Comparison of ENCODE assay signal across 14 cellular contexts in genomic region chr7:115066050-115066449, GRCh38.
A peak's percentile ranks its signal among the peaks of the same experiment; 100 is the strongest.
DNase-seq lines count a peak whose midpoint lies in the region; ATAC-seq, FAIRE-seq and TF ChIP-seq lines count a peak whose summit lies in the region.
"Had no signal": no experiment of that assay in that cellular context is flagged by ENCODE, and none has a peak within 500 bp of the region (broad histone marks: within the 10 kb centered on the region; RNA-seq: fewer than 3 reads in every experiment).

No MANE protein-coding gene starts in this region.

- TF ChIP-seq POLR2A in GM12892 (IDR thresholded peaks at IDR 0.05; ENCODE audit: low read depth, low read length) = no peak

- H3K27ac Mint-ChIP-seq in stimulated activated naive CD8-positive, alpha-beta T cell treated with anti-CD3 and anti-CD28 coated beads, Interleukin-15, amount 100 ng/mL, for 72 hours = no peak overlapping the region
- H3K27ac Mint-ChIP-seq: activated CD8-positive, alpha-beta T cell treated with anti-CD3 and anti-CD28 coated beads, Interleukin-2, amount 10 ng/mL, durations not matched to agents 7 days and 5 days; activated naive CD4-positive, alpha-beta T cell treated with anti-CD3 and anti-CD28 coated beads, Interleukin-2, amount 50 U/mL, for 24 hours; nephron had no signal

- intact Hi-C loops in left colon (cut with DNase I, micrococcal nuclease) = no loop called here

- H3K27me3 ChIP-seq in SJCRH30 = no peaks in the 10 kb centered on the region

- no peaks in the 10 kb centered on the region for H3K9me3 Mint-ChIP-seq in stimulated activated naive CD8-positive, alpha-beta T cell treated with anti-CD3 and anti-CD28 coated beads, Interleukin-15, amount 100 ng/mL, for 72 hours
- H3K9me3 Mint-ChIP-seq: activated naive CD4-positive, alpha-beta T cell treated with anti-CD3 and anti-CD28 coated beads, Interleukin-2, amount 50 U/mL, for 24 hours; nephron had no signal

- H3K4me1 ChIP-seq in SJCRH30 = peaks cover 23% of the 10 kb centered on the region

- no peaks in the 10 kb centered on the region for H3K27me3 Mint-ChIP-seq in stimulated activated naive CD8-positive, alpha-beta T cell treated with anti-CD3 and anti-CD28 coated beads, Interleukin-15, amount 100 ng/mL, for 72 hours
- H3K27me3 Mint-ChIP-seq: activated naive CD4-positive, alpha-beta T cell treated with anti-CD3 and anti-CD28 coated beads, Interleukin-2, amount 50 U/mL, for 24 hours had no signal

- no peaks in the 10 kb centered on the region for H3K36me3 ChIP-seq in SJCRH30

- DNase-seq in GM12892 (ENCODE audit: insufficient read length) (no peak), SJCRH30 (peak; percentile 62 to 73), G401 (ENCODE audit: low spot score) (no peak), hypothalamus (lab: John Stamatoyannopoulos, UW) (no peak), left colon (no peak)
- no peak for DNase-seq in stimulated activated naive CD8-positive, alpha-beta T cell treated with anti-CD3 and anti-CD28 coated beads, Interleukin-15, amount 100 ng/mL, for 72 hours
- DNase-seq: activated CD8-positive, alpha-beta T cell treated with anti-CD3 and anti-CD28 coated beads, Interleukin-2, amount 10 ng/mL, durations not matched to agents 7 days and 5 days; Karpas-422 had no signal

- H3K9me3 ChIP-seq in SJCRH30 (replicated peaks) = no peaks in the 10 kb centered on the region

- peak; percentile 86 for ATAC-seq in GM21381 (IDR thresholded peaks at IDR 0.05; ENCODE audit: unreplicated experiment)
- peak; percentile 67 for ATAC-seq in HG03045 (IDR thresholded peaks at IDR 0.05; ENCODE audit: unreplicated experiment)
- ATAC-seq in stimulated activated naive CD8-positive, alpha-beta T cell treated with anti-CD3 and anti-CD28 coated beads, Interleukin-15, amount 100 ng/mL, for 72 hours = no peak
- ATAC-seq in left colon = no peak
- ATAC-seq: activated CD8-positive, alpha-beta T cell treated with anti-CD3 and anti-CD28 coated beads, Interleukin-2, amount 10 ng/mL, durations not matched to agents 7 days and 5 days had no signal

- H3K27ac ChIP-seq in SJCRH30 = peak overlapping the region; percentile 61
- H3K27ac ChIP-seq: C4-2B had no signal

- in situ Hi-C loops in G401 (cut with HindIII; ENCODE audit: low sequenced_read_pairs) = no loop called here

- no peak overlapping the region for H3K4me3 Mint-ChIP-seq in stimulated activated naive CD8-positive, alpha-beta T cell treated with anti-CD3 and anti-CD28 coated beads, Interleukin-15, amount 100 ng/mL, for 72 hours
- H3K4me3 Mint-ChIP-seq: activated CD8-positive, alpha-beta T cell treated with anti-CD3 and anti-CD28 coated beads, Interleukin-2, amount 10 ng/mL, durations not matched to agents 7 days and 5 days; activated naive CD4-positive, alpha-beta T cell treated with anti-CD3 and anti-CD28 coated beads, Interleukin-2, amount 50 U/mL, for 24 hours; nephron had no signal

- FAIRE-seq in GM12892 (lab: Jason Lieb, UNC) = peak; percentile 78
- FAIRE-seq: keratinocyte had no signal

- H3K4me1 Mint-ChIP-seq in stimulated activated naive CD8-positive, alpha-beta T cell treated with anti-CD3 and anti-CD28 coated beads, Interleukin-15, amount 100 ng/mL, for 72 hours = peaks cover 5% of the 10 kb centered on the region
- H3K4me1 Mint-ChIP-seq: activated naive CD4-positive, alpha-beta T cell treated with anti-CD3 and anti-CD28 coated beads, Interleukin-2, amount 50 U/mL, for 24 hours; nephron had no signal

- no peak overlapping the region for H3K4me3 ChIP-seq in SJCRH30

Comparison
In these comparisons a context has a peak if more than half of its experiments do, and no peak if none do; other contexts are left out.
1. DNase-seq: peak in SJCRH30 (2 of 2); none in GM12892 (single experiment), G401 (single experiment), stimulated activated naive CD8-positive, alpha-beta T cell treated with anti-CD3 and anti-CD28 coated beads, Interleukin-15, amount 100 ng/mL, for 72 hours (0 of 2), hypothalamus (0 of 51) and left colon (0 of 2).
2. ATAC-seq: peak in GM21381 (single experiment) and HG03045 (single experiment); none in stimulated activated naive CD8-positive, alpha-beta T cell treated with anti-CD3 and anti-CD28 coated beads, Interleukin-15, amount 100 ng/mL, for 72 hours (single experiment) and left colon (single experiment).